In genomic region chr17:1110524-1110843, GRCh38 we compare ENCODE assay signal across 9 cellular contexts.
DNase-seq lines count a peak whose midpoint lies in the region; ATAC-seq and TF ChIP-seq lines count a peak whose summit lies in the region.
"Had no signal": no experiment of that assay in that cellular context is flagged by ENCODE, and none has a peak within 500 bp of the region (broad histone marks: within the 10 kb centered on the region; RNA-seq: fewer than 3 reads in every experiment).

No MANE protein-coding gene starts in this region.

- no peak overlapping the region for H2AFZ ChIP-seq in SK-N-SH (ENCODE audit: low read depth)

- POLR2A ChIA-PET in SK-N-SH (lab: Yijun Ruan, JAX): interaction anchor here (0.6 to 1.0 kb wide), 2 partner anchors 90 to 155 kb away, joined by 3 read pairs; no protein-coding TSS in a partner anchor

- in situ Hi-C loops in HAP-1 (cut with MboI; ENCODE audit: low sequenced_read_pairs): no loop called here

- CTCF ChIA-PET in SK-N-SH (lab: Yijun Ruan, JAX): interaction anchor here (0.8 to 5.5 kb wide), 8 partner anchors 13 to 249 kb away, joined by 3 to 49 read pairs (median 4); partner anchors contain the start of gene TIMM22

- no peak for ATAC-seq in foreskin keratinocyte

- H3F3A ChIP-seq in SK-N-SH (replicated peaks; ENCODE audit: insufficient read depth): peaks cover 31% of the 10 kb centered on the region

- H3K27ac ChIP-seq in SK-N-SH (ENCODE audit: low read depth in 2 of 2, low read length in 1 of 2) (peak overlapping the region; percentile 82 to 98), foreskin keratinocyte (peak overlapping the region; percentile 79)

- H3K4me2 ChIP-seq in SK-N-SH: peak overlapping the region; percentile 95
- peak overlapping the region; percentile 90 for H3K4me2 ChIP-seq in skeletal muscle satellite cell (ENCODE audit: low read length)

- no peak for TF ChIP-seq RAD21 in SK-N-SH (IDR thresholded peaks at IDR 0.05; ENCODE audit: low read length)

- peaks cover 3% of the 10 kb centered on the region; the same call in 1 of the 2 replicates for H3K36me3 ChIP-seq in HAP-1 (replicated peaks)
- no peaks in the 10 kb centered on the region for H3K36me3 ChIP-seq in SK-N-SH (replicated peaks in 1 of 2; ENCODE audit: control insufficient read depth in 1 of 2, insufficient read depth in 2 of 2, low read length in 1 of 2)
- H3K36me3 ChIP-seq in skeletal muscle satellite cell (ENCODE audit: insufficient read depth, low read length): peaks cover 6% of the 10 kb centered on the region

- DNase-seq in HAP-1 (ENCODE audit: low spot score in 2 of 2): peak in 1 of 2 experiments; percentile 29
- no peak for DNase-seq in SK-N-SH
- no peak for DNase-seq in foreskin keratinocyte
- DNase-seq in OCI-M1 (lab: John Stamatoyannopoulos, UW): no peak
- DNase-seq in NCI-H1092 (lab: John Stamatoyannopoulos, UW): no peak
- DNase-seq in NCI-H526 treated with DMSO at 0.1 percent for 48 hours (lab: John Stamatoyannopoulos, UW): no peak
- no peak for DNase-seq in T-helper 9 cell
- DNase-seq: stimulated activated CD4-positive, alpha-beta T cell treated with anti-CD3 and anti-CD28 coated beads, Interleukin-4, amount 100 ng/mL, for 1 hour had no signal

- TF ChIP-seq CTCF in SK-N-SH (IDR thresholded peaks at IDR 0.05) (no peak), foreskin keratinocyte (conservative IDR thresholded peaks at IDR 0.05) (no peak)

- H3K9me3 ChIP-seq in HAP-1 (no peaks in the 10 kb centered on the region), SK-N-SH (no peaks in the 10 kb centered on the region), skeletal muscle satellite cell (replicated peaks; ENCODE audit: low read length) (no peaks in the 10 kb centered on the region)

- H3K27me3 ChIP-seq in HAP-1 (ENCODE audit: low read depth) (no peaks in the 10 kb centered on the region), SK-N-SH (ENCODE audit: insufficient read depth) (no peaks in the 10 kb centered on the region), foreskin keratinocyte (no peaks in the 10 kb centered on the region), skeletal muscle satellite cell (ENCODE audit: control insufficient read depth, insufficient read depth, low read length) (no peaks in the 10 kb centered on the region)

- no peak for TF ChIP-seq EP300 in SK-N-SH (IDR thresholded peaks at IDR 0.05; ENCODE audit: borderline replicate concordance in 1 of 2, low read depth in 1 of 2, low read length in 1 of 2)

- peaks cover 42% of the 10 kb centered on the region for H3K79me2 ChIP-seq in SK-N-SH (ENCODE audit: insufficient read depth)

- peaks cover 38% of the 10 kb centered on the region for H3K4me1 ChIP-seq in HAP-1
- H3K4me1 ChIP-seq in SK-N-SH (ENCODE audit: control insufficient read depth in 1 of 2, insufficient read depth in 2 of 2, low read depth in 1 of 2, low read length in 1 of 2): peaks cover 40 to 45% of the 10 kb centered on the region in 2 experiments; a peak in 3 of 4 replicates
- peaks cover 22% of the 10 kb centered on the region for H3K4me1 ChIP-seq in foreskin keratinocyte
- H3K4me1 ChIP-seq in skeletal muscle satellite cell (ENCODE audit: control insufficient read depth, insufficient read depth, low read length): peaks cover 49% of the 10 kb centered on the region

- H3K9me2 ChIP-seq in SK-N-SH: no peaks in the 10 kb centered on the region

- no peaks in the 10 kb centered on the region for H4K20me1 ChIP-seq in SK-N-SH (ENCODE audit: insufficient read depth)

- H3K9ac ChIP-seq in SK-N-SH: peak overlapping the region; percentile 74
- peak overlapping the region; percentile 26 for H3K9ac ChIP-seq in skeletal muscle satellite cell (ENCODE audit: low read depth, low read length)

- H3K4me3 ChIP-seq in HAP-1 (peak overlapping the region; percentile 39), SK-N-SH (ENCODE audit: low read depth in 2 of 2, low read length in 1 of 2) (no peak overlapping the region; a peak in 1 of 4 replicates), skeletal muscle satellite cell (ENCODE audit: low read length) (no peak overlapping the region)

- WGBS in SK-N-SH (ENCODE audit: low lambda C conversion rate): 42% methylated on average over 2 of the region's 4 CpGs

TF ChIP-seq in SK-N-SH, 30 proteins besides CTCF, POLR2A, EP300 and RAD21:
- TF ChIP-seq TAF1 (IDR thresholded peaks at IDR 0.05; ENCODE audit: borderline replicate concordance, low read depth, low read length): no peak
- TF ChIP-seq USF2 (IDR thresholded peaks at IDR 0.05; ENCODE audit: borderline replicate concordance, low read depth, low read length): no peak
- TF ChIP-seq SIN3A (IDR thresholded peaks at IDR 0.05; ENCODE audit: borderline replicate concordance, low read depth, low read length): no peak
